16 cellular contexts compared by ENCODE assay signal in the genomic region with DNA sequence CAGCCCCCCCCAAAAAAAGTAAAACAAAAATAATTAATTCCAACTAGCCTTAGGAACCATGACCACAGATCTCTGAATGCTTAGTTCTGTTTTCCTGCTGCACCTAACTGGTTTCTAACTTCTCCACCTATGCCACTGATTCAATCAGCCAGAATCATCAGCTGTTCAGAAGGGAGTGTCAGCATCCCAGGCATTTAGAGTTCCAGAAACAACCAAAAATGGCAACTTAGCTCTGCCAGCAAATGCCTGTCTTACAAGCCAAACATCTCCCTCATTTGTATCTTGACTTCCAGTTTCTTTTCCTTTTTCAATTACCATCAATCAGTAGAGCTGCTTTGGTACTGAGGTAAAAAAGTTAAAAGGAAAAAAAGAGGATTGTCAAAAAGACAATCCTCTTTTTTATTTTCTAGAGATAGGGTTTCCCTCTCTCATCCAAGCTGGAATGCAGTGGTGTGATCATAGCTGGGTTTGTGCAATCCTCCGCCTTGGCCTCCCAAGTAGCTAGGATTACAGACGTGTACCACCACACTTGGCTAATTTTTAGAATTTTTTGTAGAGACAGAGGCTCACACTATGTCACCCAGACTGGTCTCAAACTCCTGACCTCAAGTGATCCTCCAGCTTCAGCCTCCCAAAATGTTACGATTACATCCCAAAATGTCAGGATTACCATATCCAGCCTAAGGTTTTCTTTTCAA. TPM values are rescaled to one million over a fixed set of nuclear protein-coding genes. Genes with fewer than 3 reads are reported as not detected.
DNase-seq lines count a peak whose midpoint lies in the region; ATAC-seq, FAIRE-seq and TF ChIP-seq lines count a peak whose summit lies in the region.
"Had no signal": no experiment of that assay in that cellular context is flagged by ENCODE, and none has a peak within 500 bp of the region (broad histone marks: within the 10 kb centered on the region; RNA-seq: fewer than 3 reads in every experiment).

No MANE protein-coding gene starts in this region.

- H3F3A ChIP-seq in GM23338 (replicated peaks; ENCODE audit: low read depth): no peaks in the 10 kb centered on the region
- no peaks in the 10 kb centered on the region for H3F3A ChIP-seq in MM.1S (ENCODE audit: insufficient read depth, low read length)

- no TSS peak for BruUV-seq in endothelial cell of umbilical vein (replicated peaks; lab: Mats Ljungman, UMichigan)

- H3K4me1 Mint-ChIP-seq in GM23338: 0 out of 3 replicates have a peak, but pooled peaks cover 6% of the 10 kb centered on the region

- WGBS in suprapubic skin: 80% methylated on average over 3 of the region's 3 CpGs

- dilution Hi-C loops in endothelial cell of umbilical vein (cut with MboI; ENCODE audit: extremely low pct_ligation_motif_present, low sequenced_read_pairs): no loop called here

- H3K79me2 ChIP-seq in GM23338 (replicated peaks; ENCODE audit: insufficient read depth) (no peaks in the 10 kb centered on the region), endothelial cell of umbilical vein (ENCODE audit: control insufficient read depth, insufficient read depth, low read length) (peaks cover 9% of the 10 kb centered on the region), MM.1S (ENCODE audit: low read length) (no peaks in the 10 kb centered on the region)

- no peak for TF ChIP-seq CTCF in GM23338 (conservative IDR thresholded peaks at IDR 0.05; ENCODE audit: low read depth in 2 of 2)
- TF ChIP-seq CTCF in endothelial cell of umbilical vein (IDR thresholded peaks at IDR 0.05; ENCODE audit: extremely low read depth in 1 of 2, insufficient read depth in 1 of 2, low read depth in 1 of 2, low read length in 2 of 2): no peak
- TF ChIP-seq CTCF in suprapubic skin (IDR thresholded peaks at IDR 0.05): no peak
- no peak for TF ChIP-seq CTCF in foreskin fibroblast (IDR thresholded peaks at IDR 0.05; ENCODE audit: low read depth, low read length)
- no peak for TF ChIP-seq CTCF in MM.1S (IDR thresholded peaks at IDR 0.05; ENCODE audit: low read length)

- TF ChIP-seq EP300 in suprapubic skin (IDR thresholded peaks at IDR 0.05): no peak

- no peak for DNase-seq in GM23338 (ENCODE audit: low spot score)
- DNase-seq in endothelial cell of umbilical vein (ENCODE audit: low read depth, low spot score): no peak
- peak; percentile 37 for DNase-seq in myocyte (ENCODE audit: low read depth)
- no peak for DNase-seq in suprapubic skin (ENCODE audit: low spot score in 2 of 2)
- DNase-seq in NCI-H1436 (lab: John Stamatoyannopoulos, UW): no peak
- DNase-seq in foreskin fibroblast: no peak
- no peak for DNase-seq in MM.1S
- DNase-seq: activated CD8-positive, alpha-beta memory T cell treated with anti-CD3 and anti-CD28 coated beads for 24 hours; NCI-H2171; right lobe of liver had no signal

- no peaks in the 10 kb centered on the region for H3K27me3 ChIP-seq in GM23338 (ENCODE audit: insufficient read depth)
- no peaks in the 10 kb centered on the region for H3K27me3 ChIP-seq in endothelial cell of umbilical vein (ENCODE audit: control insufficient read depth in 2 of 2, insufficient read depth in 2 of 2, low read length in 2 of 2)
- no peaks in the 10 kb centered on the region for H3K27me3 ChIP-seq in suprapubic skin
- H3K27me3 ChIP-seq in MM.1S (replicated peaks; ENCODE audit: insufficient read depth, low read length): no peaks in the 10 kb centered on the region
- H3K27me3 ChIP-seq: ascending aorta, neural progenitor cell, right lobe of liver had no signal

- CTCF ChIA-PET in endothelial cell of umbilical vein (lab: Charles Lee): interaction anchor here (1.7 to 2.8 kb wide), 2 partner anchors 7 to 84 kb away, joined by 10 to 25 read pairs; no protein-coding TSS in a partner anchor

- H3K4me1 ChIP-seq in GM23338 (ENCODE audit: insufficient read depth): no peaks in the 10 kb centered on the region
- H3K4me1 ChIP-seq in endothelial cell of umbilical vein (ENCODE audit: control insufficient read depth, extremely low read depth, insufficient read depth, low read length): peaks cover 26% of the 10 kb centered on the region
- H3K4me1 ChIP-seq in suprapubic skin: peaks cover 13% of the 10 kb centered on the region
- no peaks in the 10 kb centered on the region for H3K4me1 ChIP-seq in MM.1S (ENCODE audit: low read length)
- H3K4me1 ChIP-seq: right lobe of liver had no signal

- TF ChIP-seq POLR2A in endothelial cell of umbilical vein (IDR thresholded peaks at IDR 0.05; ENCODE audit: low read depth, low read length) (no peak), suprapubic skin (IDR thresholded peaks at IDR 0.05) (no peak)

- H3K27me3 Mint-ChIP-seq in GM23338 (ENCODE audit: insufficient read depth, low read depth, poor library complexity): peaks cover 3% of the 10 kb centered on the region

- no peaks in the 10 kb centered on the region; the same call in 1 of the 2 replicates for H3K36me3 ChIP-seq in GM23338 (ENCODE audit: insufficient read depth)
- H3K36me3 ChIP-seq in endothelial cell of umbilical vein (ENCODE audit: control insufficient read depth in 2 of 2, extremely low read depth in 1 of 2, insufficient read depth in 2 of 2, low read length in 2 of 2): peaks cover 5 to 8% of the 10 kb centered on the region in 2 experiments
- peaks cover 17% of the 10 kb centered on the region for H3K36me3 ChIP-seq in suprapubic skin
- H3K36me3 ChIP-seq in MM.1S (replicated peaks; ENCODE audit: insufficient read depth, low read length): no peaks in the 10 kb centered on the region
- H3K36me3 ChIP-seq: neural progenitor cell had no signal

- H3K27ac ChIP-seq in GM23338 (ENCODE audit: low read depth) (peak overlapping the region; percentile 85; the same call in 1 of the 2 replicates), endothelial cell of umbilical vein (ENCODE audit: insufficient read depth, low read depth, low read length) (peak overlapping the region; percentile 79), suprapubic skin (peak overlapping the region; percentile 8), MM.1S (ENCODE audit: low read length) (no peak overlapping the region)
- H3K27ac ChIP-seq: neural progenitor cell had no signal

- H4K20me1 ChIP-seq in GM23338 (replicated peaks; ENCODE audit: insufficient read depth) (no peaks in the 10 kb centered on the region), endothelial cell of umbilical vein (replicated peaks; ENCODE audit: control insufficient read depth, extremely low read depth, insufficient read depth, low read length) (no peaks in the 10 kb centered on the region), MM.1S (ENCODE audit: insufficient read depth, low read length) (no peaks in the 10 kb centered on the region)

- H3K9me3 Mint-ChIP-seq in GM23338: no peaks in the 10 kb centered on the region
- H3K9me3 Mint-ChIP-seq: neural progenitor cell had no signal

- H3K4me3 Mint-ChIP-seq in GM23338: no peak overlapping the region
- H3K4me3 Mint-ChIP-seq: neural progenitor cell had no signal

- H3K9me1 ChIP-seq in endothelial cell of umbilical vein (replicated peaks; ENCODE audit: control insufficient read depth, extremely low read depth, insufficient read depth, low read length): no peaks in the 10 kb centered on the region

- POLR2A ChIA-PET in endothelial cell of umbilical vein (lab: Charles Lee): no interaction called here

- ATAC-seq in GM23338 (no peak), SK-N-SH treated with all-trans-retinoic acid at 6 μM for 48 hours (no peak)
- ATAC-seq: esophagus mucosa had no signal

- H3K9me2 ChIP-seq in GM23338 (ENCODE audit: insufficient read depth) (no peaks in the 10 kb centered on the region), MM.1S (replicated peaks; ENCODE audit: insufficient read depth, low read length) (no peaks in the 10 kb centered on the region)

- H3K4me2 ChIP-seq in GM23338: no peak overlapping the region
- no peak overlapping the region for H3K4me2 ChIP-seq in endothelial cell of umbilical vein (ENCODE audit: insufficient read depth, low read length)
- H3K4me2 ChIP-seq in MM.1S (ENCODE audit: low read depth, low read length): no peak overlapping the region
- H3K4me2 ChIP-seq: neural progenitor cell had no signal

- no peak overlapping the region for H3K27ac Mint-ChIP-seq in GM23338

- H3K4me3 ChIP-seq in GM23338: no peak overlapping the region
- no peak overlapping the region for H3K4me3 ChIP-seq in endothelial cell of umbilical vein (replicated peaks in 1 of 3; ENCODE audit: insufficient read depth in 1 of 3, low read depth in 1 of 3, low read length in 3 of 3)
- no peak overlapping the region for H3K4me3 ChIP-seq in suprapubic skin
- H3K4me3 ChIP-seq in foreskin fibroblast (ENCODE audit: low read depth in 1 of 2, low read length in 2 of 2): no peak overlapping the region
- no peak overlapping the region for H3K4me3 ChIP-seq in MM.1S (ENCODE audit: low read length)
- H3K4me3 ChIP-seq: ascending aorta, neural progenitor cell, right lobe of liver had no signal

- FAIRE-seq in endothelial cell of umbilical vein (lab: Jason Lieb, UNC): no peak
- FAIRE-seq: D721Med had no signal

- intact Hi-C loops in endothelial cell of umbilical vein (cut with micrococcal nuclease): loop anchor here (2.0 kb wide), 2 partner anchors 85 to 223 kb away; a partner anchor contains a TSS

- no peaks in the 10 kb centered on the region for H3K9me3 ChIP-seq in endothelial cell of umbilical vein (replicated peaks; ENCODE audit: control insufficient read depth, insufficient read depth, low read length)
- no peaks in the 10 kb centered on the region for H3K9me3 ChIP-seq in suprapubic skin
- no peaks in the 10 kb centered on the region for H3K9me3 ChIP-seq in MM.1S (replicated peaks; ENCODE audit: insufficient read depth, low read length)
- H3K9me3 ChIP-seq: ascending aorta, right lobe of liver had no signal

- H3K9ac ChIP-seq in endothelial cell of umbilical vein (replicated peaks; ENCODE audit: extremely low read depth, insufficient read depth, low read length) (peak overlapping the region; percentile 61), MM.1S (ENCODE audit: low read length) (no peak overlapping the region)
- H3K9ac ChIP-seq: neural progenitor cell had no signal

- H3K36me3 Mint-ChIP-seq in GM23338 (ENCODE audit: low read depth): peaks cover 16% of the 10 kb centered on the region; the same call in 2 of the 3 replicates

- no peak overlapping the region for H2AFZ ChIP-seq in GM23338
- H2AFZ ChIP-seq in endothelial cell of umbilical vein (ENCODE audit: low read depth, low read length): no peak overlapping the region
- H2AFZ ChIP-seq in MM.1S (ENCODE audit: low read length): no peak overlapping the region
- H2AFZ ChIP-seq: neural progenitor cell had no signal

RNA-seq across cellular contexts. Expression of a gene that starts 45.2 kb away (rescaled TPM):
- total RNA-seq in GM23338 (2014; rRNA removed; shearing (Covaris generic)): 0.69 and 2.7 TPM in 2 replicates
- polyA plus RNA-seq in GM23338 (2016; fragmentation: Nextera tagmentation; extraction: Ambion mirVana) (0.45 and 1.3 TPM in 2 replicates), endothelial cell of umbilical vein (not detected in 2 replicates)
- total RNA-seq in endothelial cell of umbilical vein (not detected in 2 replicates), myocyte (0.05 TPM in 1 of 2 replicates, not detected in the other), suprapubic skin (not detected)
- polyA plus RNA-seq in endothelial cell of umbilical vein (2011; cell fraction: cytosol; rRNA removed): not detected in 2 replicates
- not detected in 2 replicates for polyA plus RNA-seq in endothelial cell of umbilical vein (2011; cell fraction: nucleus; rRNA removed)
- not detected in 2 replicates for polyA plus RNA-seq in endothelial cell of umbilical vein (2012)
- not detected in 2 replicates for polyA minus RNA-seq in endothelial cell of umbilical vein
- not detected for polyA minus RNA-seq in endothelial cell of umbilical vein (2011; cell fraction: cytosol; rRNA and poly(A)+ RNA removed)
- polyA minus RNA-seq in endothelial cell of umbilical vein (2011; cell fraction: nucleus; rRNA and poly(A)+ RNA removed): not detected in 2 replicates
- polyA plus RNA-seq in myocyte (2012): 0.11 TPM
- total RNA-seq: ascending aorta, esophagus mucosa, liver had no signal
- polyA plus RNA-seq: liver had no signal
